ENCODE assay signal across 21 cellular contexts in the genomic region with DNA sequence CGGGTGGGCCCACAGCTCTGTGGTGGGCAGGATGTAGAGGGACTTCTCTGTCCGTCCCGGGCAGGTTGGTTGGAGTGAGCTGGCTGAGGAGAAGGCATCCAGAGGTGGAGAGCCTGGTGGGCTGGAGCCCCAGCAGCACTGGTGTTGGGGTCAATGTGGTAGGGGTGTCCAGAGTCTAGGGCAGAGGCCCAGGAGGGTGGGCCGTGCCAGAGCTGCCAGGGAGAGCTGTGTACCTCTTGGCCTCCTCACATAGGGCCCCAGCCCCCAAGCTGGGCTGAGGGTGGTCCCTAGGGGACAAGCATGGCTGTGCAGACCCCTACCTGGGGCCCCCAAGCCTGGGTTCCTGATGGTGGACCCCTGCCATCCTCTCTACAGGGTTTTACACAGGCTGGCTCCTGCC.
"Had no signal": no experiment of that assay in that cellular context is flagged by ENCODE, and none has a peak within 500 bp of the region (broad histone marks: within the 10 kb centered on the region; RNA-seq: fewer than 3 reads in every experiment).

No MANE protein-coding gene starts in this region.

- H3K27me3 ChIP-seq: esophagus muscularis mucosa, gastrocnemius medialis, left lung, ovary, right atrium auricular region, sigmoid colon, suprapubic skin, thyroid gland had no signal

- H3K36me3 ChIP-seq: esophagus muscularis mucosa, gastrocnemius medialis, left lung, ovary, right atrium auricular region, sigmoid colon, suprapubic skin, thyroid gland had no signal

- H3K27me3 Mint-ChIP-seq: effector memory CD8-positive, alpha-beta T cell; naive B cell; type B pancreatic cell had no signal

- H3K9me3 ChIP-seq: esophagus muscularis mucosa, gastrocnemius medialis, left lung, ovary, right atrium auricular region, sigmoid colon, suprapubic skin, thyroid gland had no signal

- H3K9me3 Mint-ChIP-seq: effector memory CD8-positive, alpha-beta T cell; naive B cell; neural crest cell; type B pancreatic cell had no signal

- H3K36me3 Mint-ChIP-seq: naive B cell, type B pancreatic cell had no signal

- H3K4me1 Mint-ChIP-seq: neural crest cell had no signal

- H3K4me1 ChIP-seq: esophagus muscularis mucosa, gastrocnemius medialis, right atrium auricular region, sigmoid colon, suprapubic skin, thyroid gland had no signal

- H3K4me3 ChIP-seq: esophagus muscularis mucosa, gastrocnemius medialis, left lung, lung, ovary, right atrium auricular region, sigmoid colon, skin epidermis, suprapubic skin, thyroid gland had no signal

- H3K27ac ChIP-seq: epithelial cell of prostate, esophagus muscularis mucosa, gastrocnemius medialis, left lung, ovary, right atrium auricular region, sigmoid colon, skin epidermis, suprapubic skin, thyroid gland had no signal

- H3K4me3 Mint-ChIP-seq: effector memory CD8-positive, alpha-beta T cell; neural crest cell; type B pancreatic cell had no signal

- ATAC-seq: effector memory CD8-positive, alpha-beta T cell; gastrocnemius medialis; left lung had no signal

- H3K27ac Mint-ChIP-seq: type B pancreatic cell had no signal

- DNase-seq: effector memory CD8-positive, alpha-beta T cell; gastrocnemius medialis; islet precursor cell; mesendoderm; naive B cell; nucleus accumbens; ovary; sigmoid colon; stimulated activated CD4-positive, alpha-beta T cell treated with anti-CD3 and anti-CD28 coated beads, Interleukin-2, amount 100 ng/mL, for 24 hours; stimulated activated CD4-positive, alpha-beta T cell treated with anti-CD3 and anti-CD28 coated beads, Interleukin-4, amount 100 ng/mL, for 4 hours; stimulated activated naive CD4-positive, alpha-beta T cell; thyroid gland had no signal
